9 cellular contexts compared by ENCODE assay signal in genomic region chr17:21316212-21316886, GRCh38. TPM values are rescaled to one million over a fixed set of nuclear protein-coding genes. Genes with fewer than 3 reads are reported as not detected.
DNase-seq lines count a peak whose midpoint lies in the region; ATAC-seq and TF ChIP-seq lines count a peak whose summit lies in the region.
"Not testable (repeated sequence)": the region's sequence is repeated elsewhere in the genome, so short reads cannot be mapped to it uniquely, and the experiment has no call there.
"Had no signal": no experiment of that assay in that cellular context is flagged by ENCODE, and none has a peak within 500 bp of the region (broad histone marks: within the 10 kb centered on the region; RNA-seq: fewer than 3 reads in every experiment).

No MANE protein-coding gene starts in this region.

- H3K27me3 Mint-ChIP-seq in CD4-positive, alpha-beta T cell; activated naive CD8-positive, alpha-beta T cell treated with anti-CD3 and anti-CD28 coated beads, Interleukin-2, amount 50 U/mL, for 24 hours; naive thymus-derived CD8-positive, alpha-beta T cell; stimulated activated naive CD8-positive, alpha-beta T cell treated with anti-CD3 and anti-CD28 coated beads, Interleukin-15, amount 100 ng/mL, for 72 hours: not testable (repeated sequence)

- peak overlapping the region; percentile 27 for H3K4me2 ChIP-seq in SU-DHL-6 (ENCODE audit: low read depth, low read length, poor library complexity, severe bottlenecking)

- H3K4me1 ChIP-seq in heart left ventricle = peaks cover 0 to 14% (median 3%) of the 10 kb centered on the region in 12 donors

- CTCF ChIA-PET in CD4-positive, alpha-beta T cell (lab: Charles Lee) = not testable (repeated sequence)

- POLR2A ChIA-PET in CD4-positive, alpha-beta T cell (lab: Charles Lee); naive thymus-derived CD8-positive, alpha-beta T cell (lab: Charles Lee): not testable (repeated sequence)

- not testable (repeated sequence) for H3K9ac ChIP-seq in SU-DHL-6 (ENCODE audit: low read length)

- H3K27ac Mint-ChIP-seq in CD4-positive, alpha-beta T cell; activated naive CD8-positive, alpha-beta T cell treated with anti-CD3 and anti-CD28 coated beads, Interleukin-2, amount 50 U/mL, for 24 hours; naive thymus-derived CD8-positive, alpha-beta T cell; stimulated activated naive CD8-positive, alpha-beta T cell treated with anti-CD3 and anti-CD28 coated beads, Interleukin-15, amount 100 ng/mL, for 72 hours: not testable (repeated sequence)

- H3K9me2 ChIP-seq in SU-DHL-6 (replicated peaks; ENCODE audit: insufficient read depth, low read length) = not testable (repeated sequence)

- 41 to 66% (median 48%) methylated on average over 5 to 9 of the region's 39 CpGs for WGBS in heart left ventricle, 4 donors

- peak; percentile 20 for TF ChIP-seq CTCF in CD4-positive, alpha-beta T cell (IDR thresholded peaks at IDR 0.05)
- not testable (repeated sequence) for TF ChIP-seq CTCF in SU-DHL-6 (IDR thresholded peaks at IDR 0.05; ENCODE audit: insufficient read depth, low read length, poor library complexity, severe bottlenecking)
- peak in 6 of 12 donors; percentile 7 to 25 (median 20) for TF ChIP-seq CTCF in heart left ventricle (IDR thresholded peaks at IDR 0.05)

- H3K4me1 Mint-ChIP-seq in CD4-positive, alpha-beta T cell (ENCODE audit: low read depth); activated naive CD8-positive, alpha-beta T cell treated with anti-CD3 and anti-CD28 coated beads, Interleukin-2, amount 50 U/mL, for 24 hours; naive thymus-derived CD8-positive, alpha-beta T cell; stimulated activated naive CD8-positive, alpha-beta T cell treated with anti-CD3 and anti-CD28 coated beads, Interleukin-15, amount 100 ng/mL, for 72 hours: not testable (repeated sequence)

- not testable (repeated sequence) for H4K20me1 ChIP-seq in SU-DHL-6 (ENCODE audit: low read depth, low read length)

- not testable (repeated sequence) for H3K27me3 ChIP-seq in CD4-positive, alpha-beta T cell (ENCODE audit: control insufficient read depth, insufficient read depth, low read length); SU-DHL-6 (ENCODE audit: low read length); heart left ventricle

- H2AFZ ChIP-seq in SU-DHL-6 (ENCODE audit: low read depth, low read length, severe bottlenecking) = not testable (repeated sequence)

- peak in 1 of 10 experiments; percentile 25 for DNase-seq in CD4-positive, alpha-beta T cell
- DNase-seq in activated naive CD8-positive, alpha-beta T cell treated with anti-CD3 and anti-CD28 coated beads, Interleukin-2, amount 50 U/mL, for 24 hours; naive thymus-derived CD8-positive, alpha-beta T cell; stimulated activated naive CD8-positive, alpha-beta T cell treated with anti-CD3 and anti-CD28 coated beads, Interleukin-15, amount 100 ng/mL, for 72 hours: not testable (repeated sequence)
- DNase-seq in heart left ventricle = peak in 1 of 5 donors; percentile 34

- H3K4me3 ChIP-seq in SU-DHL-6 (ENCODE audit: insufficient read depth, low read length, poor library complexity, severe bottlenecking) = not testable (repeated sequence)
- peak overlapping the region in 7 of 12 donors; percentile 18 to 39 (median 29) for H3K4me3 ChIP-seq in heart left ventricle

- not testable (repeated sequence) for TF ChIP-seq POLR2A in heart left ventricle (IDR thresholded peaks at IDR 0.05)

- not testable (repeated sequence) for H3K36me3 ChIP-seq in SU-DHL-6 (ENCODE audit: low read length)
- H3K36me3 ChIP-seq in heart left ventricle = peaks cover 0 to 38% (median 16%) of the 10 kb centered on the region in 9 donors

- ATAC-seq in CD4-positive, alpha-beta T cell (ENCODE audit: poor library complexity) = peak; percentile 92
- ATAC-seq in GM21515 (IDR thresholded peaks at IDR 0.05; ENCODE audit: unreplicated experiment) (peak; percentile 45), HG03045 (IDR thresholded peaks at IDR 0.05; ENCODE audit: unreplicated experiment) (peak; percentile 49), heart left ventricle (peak; percentile 54 to 85 (median 82))
- ATAC-seq in activated naive CD8-positive, alpha-beta T cell treated with anti-CD3 and anti-CD28 coated beads, Interleukin-2, amount 50 U/mL, for 24 hours = peak; percentile 61
- ATAC-seq in naive thymus-derived CD8-positive, alpha-beta T cell = peak; percentile 92
- ATAC-seq in stimulated activated naive CD8-positive, alpha-beta T cell treated with anti-CD3 and anti-CD28 coated beads, Interleukin-15, amount 100 ng/mL, for 72 hours = peak; percentile 86

- H3K9me3 ChIP-seq in CD4-positive, alpha-beta T cell (ENCODE audit: control insufficient read depth, low read length); SU-DHL-6 (ENCODE audit: insufficient read depth, low read length); heart left ventricle: not testable (repeated sequence)

- not testable (repeated sequence) for H3K4me3 Mint-ChIP-seq in CD4-positive, alpha-beta T cell; activated naive CD8-positive, alpha-beta T cell treated with anti-CD3 and anti-CD28 coated beads, Interleukin-2, amount 50 U/mL, for 24 hours; stimulated activated naive CD8-positive, alpha-beta T cell treated with anti-CD3 and anti-CD28 coated beads, Interleukin-15, amount 100 ng/mL, for 72 hours
- H3K4me3 Mint-ChIP-seq in naive thymus-derived CD8-positive, alpha-beta T cell = peak overlapping the region in 1 of 10 donors; percentile 41

- H3K36me3 Mint-ChIP-seq in CD4-positive, alpha-beta T cell (ENCODE audit: low read depth) = peaks cover 10% of the 10 kb centered on the region
- H3K36me3 Mint-ChIP-seq in activated naive CD8-positive, alpha-beta T cell treated with anti-CD3 and anti-CD28 coated beads, Interleukin-2, amount 50 U/mL, for 24 hours (ENCODE audit: low read depth) = not testable (repeated sequence)
- peaks cover 0 to 15% (median 0%) of the 10 kb centered on the region in 3 donors for H3K36me3 Mint-ChIP-seq in naive thymus-derived CD8-positive, alpha-beta T cell

- not testable (repeated sequence) for H3K9me3 Mint-ChIP-seq in CD4-positive, alpha-beta T cell; activated naive CD8-positive, alpha-beta T cell treated with anti-CD3 and anti-CD28 coated beads, Interleukin-2, amount 50 U/mL, for 24 hours; naive thymus-derived CD8-positive, alpha-beta T cell; stimulated activated naive CD8-positive, alpha-beta T cell treated with anti-CD3 and anti-CD28 coated beads, Interleukin-15, amount 100 ng/mL, for 72 hours

- H3F3A ChIP-seq in SU-DHL-6 (ENCODE audit: insufficient read depth) = not testable (repeated sequence)

- H3K27ac ChIP-seq in CD4-positive, alpha-beta T cell (ENCODE audit: low read depth, low read length); SU-DHL-6 (ENCODE audit: low read depth, low read length): not testable (repeated sequence)
- peak overlapping the region in 2 of 12 donors; percentile 34 to 75 for H3K27ac ChIP-seq in heart left ventricle

- not testable (repeated sequence) for H3K79me2 ChIP-seq in SU-DHL-6 (ENCODE audit: insufficient read depth, low read length)

- intact Hi-C loops in CD4-positive, alpha-beta T cell (cut with DNase I, micrococcal nuclease) = loop anchor here (10.0 kb wide), 3 partner anchors 138 to 198 kb away; partner anchors contain the start of gene DHRS7B (in 1 of the 2)
- intact Hi-C loops in heart left ventricle (cut with DNase I) = loop anchor here in 4 of 10 donors (5.0 to 10.0 kb wide), 5 partner anchors 34 to 198 kb away; partner anchors contain the start of genes KCNJ12 (in 1 of the 4) and MAP2K3 (in 1 of the 4)

RNA-seq across cellular contexts. Expression of gene MAP2K3, which starts 31.8 kb away (rescaled TPM):
- 10 to 100 TPM; 36.8 to 38.5 TPM for total RNA-seq in CD4-positive, alpha-beta T cell
- 100 to 1,000 TPM in 1 of 9 donors, 10 to 100 TPM in 8; 29.4 to 170 (median 54.4) TPM for total RNA-seq in heart left ventricle
- 100 to 1,000 TPM in 1 of 2 donors, 10 to 100 TPM in 1; 29.6 to 156 TPM for polyA plus RNA-seq in heart left ventricle
- total RNA-seq in naive thymus-derived CD8-positive, alpha-beta T cell = 10 to 100 TPM; 39.4 to 42.2 TPM
- 10 to 100 TPM; 49.0 to 69.4 (median 49.7) TPM for polyA plus RNA-seq in naive thymus-derived CD8-positive, alpha-beta T cell

RNA-seq across cellular contexts. Expression of gene KCNJ12, which starts 59.8 kb away (rescaled TPM):
- total RNA-seq in CD4-positive, alpha-beta T cell = under 1 TPM in 1 of 2 experiments, not detected in 1; 0.11 TPM
- total RNA-seq in heart left ventricle = 10 to 100 TPM in 3 of 9 donors, 1 to 10 TPM in 6; 7.5 to 24.2 (median 9.1) TPM
- 1 to 10 TPM; 6.6 to 7.3 TPM for polyA plus RNA-seq in heart left ventricle
- total RNA-seq in naive thymus-derived CD8-positive, alpha-beta T cell = not detected
- under 1 TPM in 2 of 3 donors, not detected in 1; 0.16 to 0.18 TPM for polyA plus RNA-seq in naive thymus-derived CD8-positive, alpha-beta T cell
- total RNA-seq: activated CD4-positive, alpha-beta T cell treated with anti-CD3 and anti-CD28 coated beads, Interleukin-2, amount 10 ng/mL, durations not matched to agents 7 days and 5 days had no signal

Comparison
In these comparisons a context has a peak if more than half of its experiments do, and no peak if none do; other contexts are left out.
1. RNA of gene KCNJ12, which starts 59.8 kb away (total RNA-seq): 7.5 to 24.2 TPM in heart left ventricle; 0.11 TPM in CD4-positive, alpha-beta T cell and not detected in naive thymus-derived CD8-positive, alpha-beta T cell; every median in the first group is over 4 times any median in the second.
2. Peak in every context shown above with its lines, with median percentiles within 50 percentile points of each other: ATAC-seq.